In genomic region chr11:128904303-128904871, GRCh38 we compare ENCODE assay signal across 1 cellular context.
TF ChIP-seq lines count a peak whose summit lies in the region.

No MANE protein-coding gene starts in this region.

TF ChIP-seq in IMR-90, 13 proteins besides CTCF, POLR2A, EP300 and RAD21:
- TF ChIP-seq CEBPB (IDR thresholded peaks at IDR 0.05; ENCODE audit: low read depth, low read length) (no peak), RCOR1 (IDR thresholded peaks at IDR 0.05; ENCODE audit: insufficient replicate concordance, low read length) (no peak), SMC3 (IDR thresholded peaks at IDR 0.05; ENCODE audit: low read depth, low read length) (no peak), MXI1 (IDR thresholded peaks at IDR 0.05; ENCODE audit: borderline replicate concordance, low read depth, low read length) (no peak), USF2 (IDR thresholded peaks at IDR 0.05; ENCODE audit: low read depth, low read length) (no peak), NFE2L2 (IDR thresholded peaks at IDR 0.05; ENCODE audit: low read depth, low read length) (no peak)
TF ChIP-seq in IMR-90: peak in this region for 0.
